1 cellular context compared by ENCODE assay signal in the genomic region with DNA sequence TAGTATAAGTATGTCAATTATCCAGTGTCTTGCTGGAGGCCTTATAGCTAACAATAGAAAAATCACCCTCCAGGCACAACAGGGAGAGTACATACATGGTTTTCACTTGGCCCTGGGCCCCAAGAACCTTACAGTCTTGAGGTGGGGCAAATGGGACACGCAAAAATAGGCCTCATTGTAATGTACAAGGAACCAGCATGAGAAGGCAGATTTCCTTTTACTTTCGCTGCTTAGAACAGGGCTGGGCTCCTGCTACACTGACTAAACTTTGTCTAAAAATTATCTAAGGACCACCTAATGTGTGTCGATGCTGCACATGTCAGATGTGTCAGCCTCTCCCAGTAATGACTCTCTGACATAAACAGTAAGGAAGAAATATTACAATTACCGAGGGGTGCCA.
TF ChIP-seq lines count a peak whose summit lies in the region.

No MANE protein-coding gene starts in this region.

TF ChIP-seq in HepG2, 621 proteins besides CTCF, POLR2A, EP300 and RAD21 (continued from another document):
- TF ChIP-seq, protein P1, sequence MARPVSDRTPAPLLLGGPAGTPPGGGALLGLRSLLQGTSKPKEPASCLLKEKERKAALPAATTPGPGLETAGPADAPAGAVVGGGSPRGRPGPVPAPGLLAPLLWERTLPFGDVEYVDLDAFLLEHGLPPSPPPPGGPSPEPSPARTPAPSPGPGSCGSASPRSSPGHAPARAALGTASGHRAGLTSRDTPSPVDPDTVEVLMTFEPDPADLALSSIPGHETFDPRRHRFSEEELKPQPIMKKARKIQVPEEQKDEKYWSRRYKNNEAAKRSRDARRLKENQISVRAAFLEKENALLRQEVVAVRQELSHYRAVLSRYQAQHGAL (CRISPR knock-in tag; IDR thresholded peaks at IDR 0.05; ENCODE audit: not compliant biosample characterization): no peak
- TF ChIP-seq ZNF569 (CRISPR knock-in tag; IDR thresholded peaks at IDR 0.05; ENCODE audit: borderline replicate concordance): no peak
